In genomic region chr14:35384386-35385041, GRCh38 we compare ENCODE assay signal across 1 cellular context.
TF ChIP-seq lines count a peak whose summit lies in the region.

No MANE protein-coding gene starts in this region.

TF ChIP-seq in HepG2, 621 proteins besides CTCF, POLR2A, EP300 and RAD21 (continued from another document and continues in another):
- TF ChIP-seq ZNF205 (CRISPR knock-in tag; IDR thresholded peaks at IDR 0.05), result peak; percentile 76; the same call in 1 of the 2 replicates
- no peak; the same call in 1 of the 2 replicates for TF ChIP-seq MXD3 (CRISPR knock-in tag; IDR thresholded peaks at IDR 0.05)
- TF ChIP-seq NCOA1 (CRISPR knock-in tag; IDR thresholded peaks at IDR 0.05), result no peak
- TF ChIP-seq FOSL2 (CRISPR knock-in tag; IDR thresholded peaks at IDR 0.05), result peak; percentile 19; the same call in 1 of the 2 replicates
- TF ChIP-seq ZFP37 (CRISPR knock-in tag; IDR thresholded peaks at IDR 0.05; ENCODE audit: borderline replicate concordance), result peak; percentile 69
- no peak for TF ChIP-seq TFDP2 (CRISPR knock-in tag; IDR thresholded peaks at IDR 0.05)
- TF ChIP-seq AHDC1 (CRISPR knock-in tag; IDR thresholded peaks at IDR 0.05; ENCODE audit: borderline replicate concordance), result no peak
- no peak for TF ChIP-seq ATRX (CRISPR knock-in tag; IDR thresholded peaks at IDR 0.05; ENCODE audit: borderline replicate concordance)
- TF ChIP-seq NFRKB (IDR thresholded peaks at IDR 0.05), result no peak; the same call in 1 of the 2 replicates
- TF ChIP-seq PATZ1 (CRISPR knock-in tag; IDR thresholded peaks at IDR 0.05), result peak; percentile 32
- TF ChIP-seq MTERF4 (CRISPR knock-in tag; IDR thresholded peaks at IDR 0.05), result no peak
- no peak for TF ChIP-seq MAFK (conservative IDR thresholded peaks at IDR 0.05 in 1 of 2, IDR thresholded peaks at IDR 0.05 in 1 of 2; ENCODE audit: low read length in 2 of 2)
- no peak for TF ChIP-seq ZNF10 (CRISPR knock-in tag; IDR thresholded peaks at IDR 0.05; ENCODE audit: borderline replicate concordance, low read depth)
- TF ChIP-seq BATF2 (CRISPR knock-in tag; IDR thresholded peaks at IDR 0.05), result no peak
- TF ChIP-seq SALL2 (CRISPR knock-in tag; IDR thresholded peaks at IDR 0.05), result peak; percentile 66; the same call in 1 of the 2 replicates
- TF ChIP-seq ZNF296 (CRISPR knock-in tag; conservative IDR thresholded peaks at IDR 0.05), result no peak; the same call in 1 of the 2 replicates
- TF ChIP-seq SMAD9 (CRISPR knock-in tag; IDR thresholded peaks at IDR 0.05), result no peak; the same call in 1 of the 2 replicates
- TF ChIP-seq HOXA3 (CRISPR knock-in tag; IDR thresholded peaks at IDR 0.05), result no peak
- no peak for TF ChIP-seq TOE1 (CRISPR knock-in tag; IDR thresholded peaks at IDR 0.05)
- no peak for TF ChIP-seq HIC2 (CRISPR knock-in tag; IDR thresholded peaks at IDR 0.05; ENCODE audit: low read depth)
- no peak for TF ChIP-seq FOXJ3 (CRISPR knock-in tag; IDR thresholded peaks at IDR 0.05; ENCODE audit: borderline replicate concordance)
- peak; percentile 67; the same call in 1 of the 2 replicates for TF ChIP-seq KAT7 (CRISPR knock-in tag; IDR thresholded peaks at IDR 0.05; ENCODE audit: borderline replicate concordance)
- TF ChIP-seq ZKSCAN1 (IDR thresholded peaks at IDR 0.05; ENCODE audit: low read length), result no peak; the same call in 1 of the 2 replicates
- TF ChIP-seq SMARCE1 (IDR thresholded peaks at IDR 0.05; ENCODE audit: borderline replicate concordance), result 0 out of 2 replicates have a peak, but pooled peaks have one; percentile 3
- no peak for TF ChIP-seq RARG (CRISPR knock-in tag; IDR thresholded peaks at IDR 0.05; ENCODE audit: low read depth)
- no peak for TF ChIP-seq ZNF7 (CRISPR knock-in tag; IDR thresholded peaks at IDR 0.05)
- no peak for TF ChIP-seq REPIN1 (CRISPR knock-in tag; IDR thresholded peaks at IDR 0.05; ENCODE audit: borderline replicate concordance, low read depth)
- TF ChIP-seq BORCS8-MEF2B (CRISPR knock-in tag; IDR thresholded peaks at IDR 0.05), result peak; percentile 82; the same call in 1 of the 2 replicates
- TF ChIP-seq YY1 (IDR thresholded peaks at IDR 0.05; ENCODE audit: insufficient read depth, insufficient replicate concordance, low read depth, low read length), result peak; percentile 67
- no peak for TF ChIP-seq IKZF1 (IDR thresholded peaks at IDR 0.05)
- no peak for TF ChIP-seq ZSCAN21 (CRISPR knock-in tag; IDR thresholded peaks at IDR 0.05; ENCODE audit: borderline replicate concordance)
- no peak for TF ChIP-seq ZBTB21 (CRISPR knock-in tag; IDR thresholded peaks at IDR 0.05)
- TF ChIP-seq KDM1A (CRISPR knock-in tag; IDR thresholded peaks at IDR 0.05), result 0 out of 2 replicates have a peak, but pooled peaks have one; percentile 33
- TF ChIP-seq ZNF280B (CRISPR knock-in tag; IDR thresholded peaks at IDR 0.05; ENCODE audit: borderline replicate concordance), result no peak
- no peak for TF ChIP-seq ELF4 (CRISPR knock-in tag; IDR thresholded peaks at IDR 0.05; ENCODE audit: borderline replicate concordance)
- no peak for TF ChIP-seq RFX3 (CRISPR knock-in tag; IDR thresholded peaks at IDR 0.05)
- TF ChIP-seq SCMH1 (CRISPR knock-in tag; IDR thresholded peaks at IDR 0.05; ENCODE audit: borderline replicate concordance), result no peak
- TF ChIP-seq AHR (CRISPR knock-in tag; IDR thresholded peaks at IDR 0.05), result no peak
- TF ChIP-seq FLYWCH1 (CRISPR knock-in tag; IDR thresholded peaks at IDR 0.05), result no peak
- peak; percentile 85; the same call in 1 of the 2 replicates for TF ChIP-seq ZSCAN12 (CRISPR knock-in tag; IDR thresholded peaks at IDR 0.05)
- TF ChIP-seq TRIM24 (CRISPR knock-in tag; IDR thresholded peaks at IDR 0.05), result no peak
- no peak for TF ChIP-seq SOX13 (IDR thresholded peaks at IDR 0.05)
- TF ChIP-seq SOX13 (CRISPR knock-in tag; conservative IDR thresholded peaks at IDR 0.05 in 1 of 2, IDR thresholded peaks at IDR 0.05 in 1 of 2), result no peak
- TF ChIP-seq ZNF235 (CRISPR knock-in tag; IDR thresholded peaks at IDR 0.05; ENCODE audit: borderline replicate concordance), result no peak
- TF ChIP-seq ZSCAN20 (CRISPR knock-in tag; IDR thresholded peaks at IDR 0.05; ENCODE audit: borderline replicate concordance), result no peak
- TF ChIP-seq GMEB2 (CRISPR knock-in tag; IDR thresholded peaks at IDR 0.05; ENCODE audit: low read depth), result no peak
- no peak; the same call in 1 of the 2 replicates for TF ChIP-seq ZNF772 (CRISPR knock-in tag; IDR thresholded peaks at IDR 0.05)
